Comparison of ENCODE assay signal across 32 cellular contexts in genomic region chr5:73367650-73368049, GRCh38.
DNase-seq lines count a peak whose midpoint lies in the region; ATAC-seq, FAIRE-seq and TF ChIP-seq lines count a peak whose summit lies in the region.
"Had no signal": no experiment of that assay in that cellular context is flagged by ENCODE, and none has a peak within 500 bp of the region (broad histone marks: within the 10 kb centered on the region; RNA-seq: fewer than 3 reads in every experiment).

No MANE protein-coding gene starts in this region.

- no peak for FAIRE-seq in astrocyte (lab: Jason Lieb, UNC)
- FAIRE-seq: GM19239, HTR-8/SVneo, islet of Langerhans had no signal

- H3K4me2 ChIP-seq in GM23248 (ENCODE audit: unreplicated experiment), result no peak overlapping the region
- no peak overlapping the region for H3K4me2 ChIP-seq in astrocyte (ENCODE audit: low read length)
- H3K4me2 ChIP-seq: PC-9 had no signal

- peak overlapping the region; percentile 89 for H3K27ac Mint-ChIP-seq in astrocyte (ENCODE audit: unreplicated experiment)
- H3K27ac Mint-ChIP-seq: activated CD8-positive, alpha-beta T cell treated with anti-CD3 and anti-CD28 coated beads, Interleukin-2, amount 10 ng/mL, durations not matched to agents 7 days and 5 days; activated naive CD8-positive, alpha-beta T cell treated with anti-CD3 and anti-CD28 coated beads, Interleukin-2, amount 50 U/mL, for 24 hours; CD14-positive monocyte; endodermal cell; natural killer cell treated with Interleukin-12 subunit alpha and Interleukin-12 subunit beta and Interleukin-15 and Interleukin-18, amount 100 ng/mL, for 72 hours; stimulated activated naive B cell treated with anti-CD40 and anti-IgM and Interleukin-4, amounts not matched to agents 10 μg/mL and 1 μg/mL and 100 μg/mL, for 72 hours; T-cell had no signal

- no peaks in the 10 kb centered on the region for H3K27me3 ChIP-seq in GM23248 (replicated peaks; ENCODE audit: insufficient read depth)
- H3K27me3 ChIP-seq in astrocyte (ENCODE audit: insufficient read depth, low read length), result no peaks in the 10 kb centered on the region
- H3K27me3 ChIP-seq: esophagus muscularis mucosa, right atrium auricular region had no signal

- H3F3A ChIP-seq in GM23248 (ENCODE audit: insufficient read depth), result peaks cover 81% of the 10 kb centered on the region

- H3K36me3 Mint-ChIP-seq in astrocyte (ENCODE audit: low read depth, unreplicated experiment), result no peaks in the 10 kb centered on the region
- H3K36me3 Mint-ChIP-seq: CD14-positive monocyte; natural killer cell treated with Interleukin-12 subunit alpha and Interleukin-12 subunit beta and Interleukin-15 and Interleukin-18, amount 100 ng/mL, for 72 hours; stimulated activated naive B cell treated with anti-CD40 and anti-IgM and Interleukin-4, amounts not matched to agents 10 μg/mL and 1 μg/mL and 100 μg/mL, for 72 hours; T-cell had no signal

- H3K9me3 Mint-ChIP-seq in astrocyte (ENCODE audit: unreplicated experiment), result peaks cover 3% of the 10 kb centered on the region
- H3K9me3 Mint-ChIP-seq: activated naive CD8-positive, alpha-beta T cell treated with anti-CD3 and anti-CD28 coated beads, Interleukin-2, amount 50 U/mL, for 24 hours; endodermal cell; natural killer cell treated with Interleukin-12 subunit alpha and Interleukin-12 subunit beta and Interleukin-15 and Interleukin-18, amount 100 ng/mL, for 72 hours; stimulated activated naive B cell treated with anti-CD40 and anti-IgM and Interleukin-4, amounts not matched to agents 10 μg/mL and 1 μg/mL and 100 μg/mL, for 72 hours; T-cell had no signal

- H3K9ac ChIP-seq in GM23248, result no peak overlapping the region
- no peak overlapping the region for H3K9ac ChIP-seq in astrocyte (ENCODE audit: low read length)

- peak; percentile 47 for DNase-seq in GM23248
- DNase-seq in Kasumi-1 (lab: John Stamatoyannopoulos, UW), result peak; percentile 71 to 74
- DNase-seq in astrocyte (ENCODE audit: low read depth), result peak; percentile 53
- peak; percentile 69 for DNase-seq in kidney tubule cell (ENCODE audit: low spot score)
- no peak for DNase-seq in HUDEP-2 (lab: John Stamatoyannopoulos, UW; ENCODE audit: unreplicated experiment in 76 of 76)
- DNase-seq: activated CD4-positive, CD25-positive, alpha-beta regulatory T cell treated with anti-CD3 and anti-CD28 coated beads, Interleukin-2, amount 50 U/mL, for 72 hours; activated CD8-positive, alpha-beta T cell treated with anti-CD3 and anti-CD28 coated beads, Interleukin-2, amount 10 ng/mL, durations not matched to agents 7 days and 5 days; activated gamma-delta T cell; activated naive CD8-positive, alpha-beta T cell treated with anti-CD3 and anti-CD28 coated beads, Interleukin-2, amount 50 U/mL, for 24 hours; activated T-cell treated with anti-CD3 and anti-CD28 coated beads for 4 hours; cortex of kidney; endodermal cell; Karpas-422; NCI-H1417; NCI-H2107; NCI-H446 treated with DMSO at 0.1 percent for 48 hours; PC-9; SIG-M5; spleen; stimulated activated CD4-positive, alpha-beta T cell treated with anti-CD3 and anti-CD28 coated beads, Interleukin-4, amount 100 ng/mL, for 24 hours; stimulated activated naive B cell treated with anti-CD40 and anti-IgM and Interleukin-4, amounts not matched to agents 10 μg/mL and 1 μg/mL and 100 μg/mL, for 72 hours; T-cell had no signal

- peaks cover 77% of the 10 kb centered on the region for H3K4me1 ChIP-seq in GM23248 (ENCODE audit: insufficient read depth)
- peaks cover 57% of the 10 kb centered on the region for H3K4me1 ChIP-seq in astrocyte (ENCODE audit: insufficient read depth, low read length)
- H3K4me1 ChIP-seq: right atrium auricular region, spleen had no signal

- ATAC-seq in HG03442 (IDR thresholded peaks at IDR 0.05; ENCODE audit: unreplicated experiment) (no peak), HG03378 (IDR thresholded peaks at IDR 0.05; ENCODE audit: unreplicated experiment) (no peak), HG03097 (IDR thresholded peaks at IDR 0.05; ENCODE audit: low FRiP score, unreplicated experiment) (no peak)
- ATAC-seq: activated CD8-positive, alpha-beta T cell treated with anti-CD3 and anti-CD28 coated beads, Interleukin-2, amount 10 ng/mL, durations not matched to agents 7 days and 5 days; activated naive CD8-positive, alpha-beta T cell treated with anti-CD3 and anti-CD28 coated beads, Interleukin-2, amount 50 U/mL, for 24 hours; natural killer cell treated with Interleukin-12 subunit alpha and Interleukin-12 subunit beta and Interleukin-15 and Interleukin-18, amount 100 ng/mL, for 72 hours; stimulated activated naive B cell treated with anti-CD40 and anti-IgM and Interleukin-4, amounts not matched to agents 10 μg/mL and 1 μg/mL and 100 μg/mL, for 72 hours; T-cell had no signal

- H3K9me2 ChIP-seq in GM23248 (ENCODE audit: insufficient read depth), result no peaks in the 10 kb centered on the region

- no peaks in the 10 kb centered on the region for H3K79me2 ChIP-seq in GM23248 (ENCODE audit: insufficient read depth)
- H3K79me2 ChIP-seq in astrocyte (ENCODE audit: insufficient read depth, low read length), result no peaks in the 10 kb centered on the region

- H3K36me3 ChIP-seq in GM23248 (ENCODE audit: low read depth) (no peaks in the 10 kb centered on the region), astrocyte (ENCODE audit: insufficient read depth, low read length) (no peaks in the 10 kb centered on the region)
- H3K36me3 ChIP-seq: esophagus muscularis mucosa, right atrium auricular region, spleen had no signal

- in situ Hi-C loops in GM23248 (cut with MboI), result no loop called here

- 51 to 57% methylated on average over 2 of the region's 2 CpGs for WGBS in GM23248 (ENCODE audit: low coverage in 1 of 2, low lambda C conversion rate in 2 of 2, missing lambda C conversion rate in 2 of 2), 2 experiments

- H3K4me3 ChIP-seq in GM23248 (no peak overlapping the region), astrocyte (ENCODE audit: insufficient read depth, low read depth, low read length) (no peak overlapping the region)
- H3K4me3 ChIP-seq: esophagus muscularis mucosa, PC-9, right atrium auricular region, spleen had no signal

- peaks cover 1% of the 10 kb centered on the region for H3K27me3 Mint-ChIP-seq in astrocyte (ENCODE audit: low read depth, unreplicated experiment)

- H4K20me1 ChIP-seq in GM23248 (ENCODE audit: insufficient read depth) (no peaks in the 10 kb centered on the region), astrocyte (ENCODE audit: insufficient read depth, low read length) (no peaks in the 10 kb centered on the region)

- H3K4me1 Mint-ChIP-seq in astrocyte (ENCODE audit: low read depth, unreplicated experiment), result peaks cover 56% of the 10 kb centered on the region
- H3K4me1 Mint-ChIP-seq: activated naive CD8-positive, alpha-beta T cell treated with anti-CD3 and anti-CD28 coated beads, Interleukin-2, amount 50 U/mL, for 24 hours; stimulated activated naive B cell treated with anti-CD40 and anti-IgM and Interleukin-4, amounts not matched to agents 10 μg/mL and 1 μg/mL and 100 μg/mL, for 72 hours; T-cell had no signal

- H2AFZ ChIP-seq in GM23248 (no peak overlapping the region), astrocyte (ENCODE audit: low read depth, low read length) (no peak overlapping the region)
- H2AFZ ChIP-seq: PC-9 had no signal

- no peak overlapping the region for H3K4me3 Mint-ChIP-seq in astrocyte (ENCODE audit: unreplicated experiment)
- H3K4me3 Mint-ChIP-seq: activated CD8-positive, alpha-beta T cell treated with anti-CD3 and anti-CD28 coated beads, Interleukin-2, amount 10 ng/mL, durations not matched to agents 7 days and 5 days; activated naive CD8-positive, alpha-beta T cell treated with anti-CD3 and anti-CD28 coated beads, Interleukin-2, amount 50 U/mL, for 24 hours; CD14-positive monocyte; endodermal cell; natural killer cell treated with Interleukin-12 subunit alpha and Interleukin-12 subunit beta and Interleukin-15 and Interleukin-18, amount 100 ng/mL, for 72 hours; stimulated activated naive B cell treated with anti-CD40 and anti-IgM and Interleukin-4, amounts not matched to agents 10 μg/mL and 1 μg/mL and 100 μg/mL, for 72 hours; T-cell had no signal

- H3K27ac ChIP-seq in GM23248 (no peak overlapping the region), astrocyte (ENCODE audit: low read depth, low read length) (no peak overlapping the region)
- H3K27ac ChIP-seq: esophagus muscularis mucosa, right atrium auricular region, spleen had no signal

- TF ChIP-seq CTCF in astrocyte (IDR thresholded peaks at IDR 0.05; ENCODE audit: insufficient read depth, low read depth, low read length), result no peak

- H3K9me3 ChIP-seq in GM23248 (ENCODE audit: low read depth) (no peaks in the 10 kb centered on the region), astrocyte (ENCODE audit: insufficient read depth, low read depth, low read length) (no peaks in the 10 kb centered on the region)
- H3K9me3 ChIP-seq: esophagus muscularis mucosa, right atrium auricular region, spleen had no signal

Comparison
In these comparisons a context has a peak if more than half of its experiments do, and no peak if none do; other contexts are left out.
1. DNase-seq: peak in GM23248 (single experiment), Kasumi-1 (2 of 2), astrocyte (single experiment) and kidney tubule cell (single experiment); none in HUDEP-2 (0 of 76).